Comparison of ENCODE assay signal across 8 cellular contexts in genomic region chr1:36446261-36446660, GRCh38. TPM values are rescaled to one million over a fixed set of nuclear protein-coding genes. Genes with fewer than 3 reads are reported as not detected.
DNase-seq lines count a peak whose midpoint lies in the region; FAIRE-seq and TF ChIP-seq lines count a peak whose summit lies in the region.

No MANE protein-coding gene starts in this region.

- POLR2A ChIA-PET in endothelial cell of umbilical vein (lab: Charles Lee): no interaction called here

- intact Hi-C loops in endothelial cell of umbilical vein (cut with micrococcal nuclease): no loop called here

- no peak overlapping the region for H3K4me3 ChIP-seq in BE2C (ENCODE audit: low read depth, low read length)
- H3K4me3 ChIP-seq in endothelial cell of umbilical vein (replicated peaks in 1 of 3; ENCODE audit: insufficient read depth in 1 of 3, low read depth in 1 of 3, low read length in 3 of 3): no peak overlapping the region

- TF ChIP-seq CTCF in BE2C (IDR thresholded peaks at IDR 0.05; ENCODE audit: low read depth, low read length): peak; percentile 62
- peak; percentile 17 to 41 for TF ChIP-seq CTCF in endothelial cell of umbilical vein (IDR thresholded peaks at IDR 0.05; ENCODE audit: extremely low read depth in 1 of 2, insufficient read depth in 1 of 2, low read depth in 1 of 2, low read length in 2 of 2)

- no peaks in the 10 kb centered on the region for H4K20me1 ChIP-seq in endothelial cell of umbilical vein (replicated peaks; ENCODE audit: control insufficient read depth, extremely low read depth, insufficient read depth, low read length)

- dilution Hi-C loops in endothelial cell of umbilical vein (cut with MboI; ENCODE audit: extremely low pct_ligation_motif_present, low sequenced_read_pairs): no loop called here

- H3K4me1 ChIP-seq in BE2C: no peaks in the 10 kb centered on the region
- H3K4me1 ChIP-seq in endothelial cell of umbilical vein (ENCODE audit: control insufficient read depth, extremely low read depth, insufficient read depth, low read length): peaks cover 4% of the 10 kb centered on the region

- H3K79me2 ChIP-seq in endothelial cell of umbilical vein (ENCODE audit: control insufficient read depth, insufficient read depth, low read length): no peaks in the 10 kb centered on the region

- FAIRE-seq in GM12891 (lab: Jason Lieb, UNC) (peak; percentile 26), endothelial cell of umbilical vein (lab: Jason Lieb, UNC) (no peak)

- H3K4me2 ChIP-seq in endothelial cell of umbilical vein (ENCODE audit: insufficient read depth, low read length): no peak overlapping the region

- no peak overlapping the region for H3K27ac ChIP-seq in endothelial cell of umbilical vein (ENCODE audit: insufficient read depth, low read depth, low read length)

- DNase-seq in BE2C: peak; percentile 39
- no peak for DNase-seq in GM12891 (ENCODE audit: insufficient read length, low spot score)
- peak; percentile 72 for DNase-seq in NOMO-1 treated with DMSO at 0.1 percent for 48 hours (lab: John Stamatoyannopoulos, UW; ENCODE audit: unreplicated experiment)
- DNase-seq in endothelial cell of umbilical vein (ENCODE audit: low read depth, low spot score): no peak
- DNase-seq in activated CD4-positive, CD25-positive, alpha-beta regulatory T cell (lab: John Stamatoyannopoulos, UW): no peak
- no peak for DNase-seq in NCI-H1930 (lab: John Stamatoyannopoulos, UW)
- no peak for DNase-seq in hippocampal formation (lab: John Stamatoyannopoulos, UW)
- no peak for DNase-seq in NCI-H2196 (lab: John Stamatoyannopoulos, UW; ENCODE audit: unreplicated experiment)

- CTCF ChIA-PET in endothelial cell of umbilical vein (lab: Charles Lee): no interaction called here

- H3K9ac ChIP-seq in endothelial cell of umbilical vein (replicated peaks; ENCODE audit: extremely low read depth, insufficient read depth, low read length): no peak overlapping the region

- H3K9me3 ChIP-seq in BE2C: no peaks in the 10 kb centered on the region
- no peaks in the 10 kb centered on the region for H3K9me3 ChIP-seq in endothelial cell of umbilical vein (replicated peaks; ENCODE audit: control insufficient read depth, insufficient read depth, low read length)

- BruUV-seq in endothelial cell of umbilical vein (replicated peaks; lab: Mats Ljungman, UMichigan): no TSS peak

- H3K27me3 ChIP-seq in BE2C: no peaks in the 10 kb centered on the region
- no peaks in the 10 kb centered on the region for H3K27me3 ChIP-seq in endothelial cell of umbilical vein (ENCODE audit: control insufficient read depth in 2 of 2, insufficient read depth in 2 of 2, low read length in 2 of 2)

- TF ChIP-seq POLR2A in GM12891 (IDR thresholded peaks at IDR 0.05; ENCODE audit: low read depth, low read length) (no peak), endothelial cell of umbilical vein (IDR thresholded peaks at IDR 0.05; ENCODE audit: low read depth, low read length) (no peak)

- no peaks in the 10 kb centered on the region for H3K36me3 ChIP-seq in BE2C
- H3K36me3 ChIP-seq in endothelial cell of umbilical vein (ENCODE audit: control insufficient read depth in 2 of 2, extremely low read depth in 1 of 2, insufficient read depth in 2 of 2, low read length in 2 of 2): no peaks in the 10 kb centered on the region

- no peak overlapping the region for H2AFZ ChIP-seq in endothelial cell of umbilical vein (ENCODE audit: low read depth, low read length)

- H3K9me1 ChIP-seq in endothelial cell of umbilical vein (replicated peaks; ENCODE audit: control insufficient read depth, extremely low read depth, insufficient read depth, low read length): no peaks in the 10 kb centered on the region

TF ChIP-seq in GM12891, 5 proteins besides CTCF, POLR2A, EP300 and RAD21:
- TF ChIP-seq SPI1 (IDR thresholded peaks at IDR 0.05; ENCODE audit: low read depth, low read length) (no peak), PAX5 (IDR thresholded peaks at IDR 0.05; ENCODE audit: insufficient read depth, low read length, severe bottlenecking) (no peak), POLR2AphosphoS5 (IDR thresholded peaks at IDR 0.05; ENCODE audit: low read depth, low read length) (no peak), POU2F2 (IDR thresholded peaks at IDR 0.05; ENCODE audit: low read depth, low read length) (no peak), TAF1 (IDR thresholded peaks at IDR 0.05; ENCODE audit: low read depth, low read length) (no peak)
TF ChIP-seq in GM12891: peak in this region for 0.

TF ChIP-seq in endothelial cell of umbilical vein, 7 proteins besides CTCF, POLR2A, EP300 and RAD21:
- TF ChIP-seq MYC (IDR thresholded peaks at IDR 0.05; ENCODE audit: low read depth, low read length): no peak
- no peak for TF ChIP-seq JUN (IDR thresholded peaks at IDR 0.05; ENCODE audit: borderline replicate concordance, insufficient read depth, insufficient read length, low read depth)
- no peak for TF ChIP-seq EZH2 (IDR thresholded peaks at IDR 0.05; ENCODE audit: borderline replicate concordance, low read depth, low read length, severe bottlenecking)
- TF ChIP-seq GATA2 (IDR thresholded peaks at IDR 0.05; ENCODE audit: insufficient read depth, insufficient read length, low read depth, low read length): no peak
- no peak for TF ChIP-seq FOS (IDR thresholded peaks at IDR 0.05; ENCODE audit: borderline replicate concordance, insufficient read depth, low read length)
- no peak for TF ChIP-seq POLR2AphosphoS5 (IDR thresholded peaks at IDR 0.05; ENCODE audit: insufficient read depth, low read depth, low read length)
- TF ChIP-seq, protein P1, sequence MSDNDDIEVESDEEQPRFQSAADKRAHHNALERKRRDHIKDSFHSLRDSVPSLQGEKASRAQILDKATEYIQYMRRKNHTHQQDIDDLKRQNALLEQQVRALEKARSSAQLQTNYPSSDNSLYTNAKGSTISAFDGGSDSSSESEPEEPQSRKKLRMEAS (IDR thresholded peaks at IDR 0.05; ENCODE audit: insufficient read depth, insufficient read length): no peak

RNA-seq across cellular contexts. Expression of gene OSCP1, which starts 4.0 kb away (rescaled TPM):
- polyA plus RNA-seq in BE2C (2012; ENCODE audit: insufficient read depth, insufficient read length, low read depth): 1.4 TPM
- 2.6 TPM for polyA plus RNA-seq in GM12891 (2012; ENCODE audit: low read depth, missing spikeins)
- total RNA-seq in endothelial cell of umbilical vein: 4.6 and 7.6 TPM in 2 replicates
- polyA plus RNA-seq in endothelial cell of umbilical vein: 8.3 and 9.6 TPM in 2 replicates
- 6.7 and 7.9 TPM in 2 replicates for polyA plus RNA-seq in endothelial cell of umbilical vein (2011; cell fraction: cytosol; rRNA removed)
- 4.7 and 4.9 TPM in 2 replicates for polyA plus RNA-seq in endothelial cell of umbilical vein (2011; cell fraction: nucleus; rRNA removed)
- polyA plus RNA-seq in endothelial cell of umbilical vein (2012): 3.9 and 5.3 TPM in 2 replicates
- 6.3 and 9.4 TPM in 2 replicates for polyA minus RNA-seq in endothelial cell of umbilical vein
- 5.2 TPM for polyA minus RNA-seq in endothelial cell of umbilical vein (2011; cell fraction: cytosol; rRNA and poly(A)+ RNA removed)
- polyA minus RNA-seq in endothelial cell of umbilical vein (2011; cell fraction: nucleus; rRNA and poly(A)+ RNA removed): 5.2 and 5.9 TPM in 2 replicates

RNA-seq across cellular contexts. Expression of gene MRPS15, which starts 17.9 kb away (rescaled TPM):
- polyA plus RNA-seq in BE2C (2012; ENCODE audit: insufficient read depth, insufficient read length, low read depth): 50.9 TPM
- polyA plus RNA-seq in GM12891 (2012; ENCODE audit: low read depth, missing spikeins): 98.8 TPM
- 105 and 106 TPM in 2 replicates for total RNA-seq in endothelial cell of umbilical vein
- polyA plus RNA-seq in endothelial cell of umbilical vein: 45.6 and 47.1 TPM in 2 replicates
- polyA plus RNA-seq in endothelial cell of umbilical vein (2011; cell fraction: cytosol; rRNA removed): 85.2 and 91.3 TPM in 2 replicates
- 47.8 and 51.8 TPM in 2 replicates for polyA plus RNA-seq in endothelial cell of umbilical vein (2011; cell fraction: nucleus; rRNA removed)
- polyA plus RNA-seq in endothelial cell of umbilical vein (2012): 74.2 and 75.3 TPM in 2 replicates
- polyA minus RNA-seq in endothelial cell of umbilical vein: 18.9 and 19.9 TPM in 2 replicates
- 27.7 TPM for polyA minus RNA-seq in endothelial cell of umbilical vein (2011; cell fraction: cytosol; rRNA and poly(A)+ RNA removed)
- polyA minus RNA-seq in endothelial cell of umbilical vein (2011; cell fraction: nucleus; rRNA and poly(A)+ RNA removed): 13.2 and 13.6 TPM in 2 replicates

RNA-seq across cellular contexts. Expression of gene CSF3R, which starts 36.5 kb away (rescaled TPM):
- 0.63 TPM for polyA plus RNA-seq in BE2C (2012; ENCODE audit: insufficient read depth, insufficient read length, low read depth)
- polyA plus RNA-seq in GM12891 (2012; ENCODE audit: low read depth, missing spikeins): 0.19 TPM
- not detected in 2 replicates for total RNA-seq in endothelial cell of umbilical vein
- polyA plus RNA-seq in endothelial cell of umbilical vein: not detected in 2 replicates
- not detected in 2 replicates for polyA plus RNA-seq in endothelial cell of umbilical vein (2011; cell fraction: cytosol; rRNA removed)
- polyA plus RNA-seq in endothelial cell of umbilical vein (2011; cell fraction: nucleus; rRNA removed): not detected in 2 replicates
- not detected in 2 replicates for polyA plus RNA-seq in endothelial cell of umbilical vein (2012)
- 0.28 TPM in 1 of 2 replicates, not detected in the other for polyA minus RNA-seq in endothelial cell of umbilical vein
- not detected for polyA minus RNA-seq in endothelial cell of umbilical vein (2011; cell fraction: cytosol; rRNA and poly(A)+ RNA removed)
- polyA minus RNA-seq in endothelial cell of umbilical vein (2011; cell fraction: nucleus; rRNA and poly(A)+ RNA removed): not detected in 2 replicates

RNA-seq across cellular contexts. Expression of gene LSM10, which starts 48.6 kb away (rescaled TPM):
- 119 TPM for polyA plus RNA-seq in BE2C (2012; ENCODE audit: insufficient read depth, insufficient read length, low read depth)
- polyA plus RNA-seq in GM12891 (2012; ENCODE audit: low read depth, missing spikeins): 47.3 TPM
- 38.2 and 40.3 TPM in 2 replicates for total RNA-seq in endothelial cell of umbilical vein
- 76.9 and 98.5 TPM in 2 replicates for polyA plus RNA-seq in endothelial cell of umbilical vein
- 79.3 and 82.5 TPM in 2 replicates for polyA plus RNA-seq in endothelial cell of umbilical vein (2011; cell fraction: cytosol; rRNA removed)
- polyA plus RNA-seq in endothelial cell of umbilical vein (2011; cell fraction: nucleus; rRNA removed): 19.2 and 23.5 TPM in 2 replicates
- polyA plus RNA-seq in endothelial cell of umbilical vein (2012): 39.0 and 62.6 TPM in 2 replicates
- 35.9 and 40.8 TPM in 2 replicates for polyA minus RNA-seq in endothelial cell of umbilical vein
- 26.2 TPM for polyA minus RNA-seq in endothelial cell of umbilical vein (2011; cell fraction: cytosol; rRNA and poly(A)+ RNA removed)
- polyA minus RNA-seq in endothelial cell of umbilical vein (2011; cell fraction: nucleus; rRNA and poly(A)+ RNA removed): 7.1 and 8.3 TPM in 2 replicates

Comparison
In these comparisons a context has a peak if more than half of its experiments do, and no peak if none do; other contexts are left out.
1. DNase-seq: peak in BE2C (single experiment) and NOMO-1 treated with DMSO at 0.1 percent for 48 hours (single experiment); none in GM12891 (single experiment), endothelial cell of umbilical vein (single experiment), activated CD4-positive, CD25-positive, alpha-beta regulatory T cell (0 of 4), NCI-H1930 (0 of 2), hippocampal formation (0 of 2) and NCI-H2196 (single experiment).